Comparison of ENCODE assay signal across 8 cellular contexts in genomic region chr19:57632987-57633831, GRCh38. TPM values are rescaled to one million over a fixed set of nuclear protein-coding genes. Genes with fewer than 3 reads are reported as not detected.
DNase-seq lines count a peak whose midpoint lies in the region; ATAC-seq, FAIRE-seq and TF ChIP-seq lines count a peak whose summit lies in the region.

Gene ZNF211 (plus strand): TSS chr19:57633168. CDS start chr19:57633347, 179 bp downstream.

- TF ChIP-seq POLR2A in GM12891 (IDR thresholded peaks at IDR 0.05; ENCODE audit: low read depth, low read length): peak; percentile 55; the same call in 1 of the 2 replicates
- TF ChIP-seq POLR2A in upper lobe of left lung (IDR thresholded peaks at IDR 0.05): no peak

- DNase-seq in GM12891 (ENCODE audit: insufficient read length, low spot score) (peak; percentile 81), NCI-H1436 (lab: John Stamatoyannopoulos, UW) (peak; percentile 96), T-helper 1 cell (peak; percentile 59 to 91 (median 82)), amniotic epithelial cell (ENCODE audit: low read depth) (peak; percentile 92), left cardiac atrium (peak; percentile 96), posterior cingulate gyrus (peak; percentile 84 to 99 (median 92)), upper lobe of left lung (peak; percentile 87 to 89)

- ATAC-seq in HG02759 (IDR thresholded peaks at IDR 0.05; ENCODE audit: unreplicated experiment) (peak; percentile 97), left cardiac atrium (peak; percentile 100), upper lobe of left lung (ENCODE audit: low FRiP score in 2 of 2) (peak; percentile 99 to 100)

- peaks cover 19 to 40% (median 25%) of the 10 kb centered on the region in 4 donors for H3K9me3 ChIP-seq in upper lobe of left lung

- H3K36me3 ChIP-seq in upper lobe of left lung: peaks cover 13 to 39% (median 25%) of the 10 kb centered on the region in 4 donors

- intact Hi-C loops in left cardiac atrium (cut with DNase I) (no loop called here), posterior cingulate gyrus (cut with DNase I) (loop anchor here (10.0 kb wide), 1 partner anchor 52 kb away; the partner anchor contains the start of gene ZNF551)

- no peak for TF ChIP-seq CTCF in upper lobe of left lung (IDR thresholded peaks at IDR 0.05)

- peaks cover 7 to 18% (median 10%) of the 10 kb centered on the region in 4 donors for H3K4me1 ChIP-seq in upper lobe of left lung

- H3K4me3 ChIP-seq in upper lobe of left lung: peak within 1 kb of the TSS; percentile 66 to 80 (median 76)

- whole genome bisulfite sequencing in upper lobe of left lung, 2 donors: 1 to 5% methylated on average over 4 to 38 of the region's 59 CpGs

- peak; percentile 95 for FAIRE-seq in GM12891 (lab: Jason Lieb, UNC)

- no peaks in the 10 kb centered on the region for H3K27me3 ChIP-seq in upper lobe of left lung

- peak within 1 kb of the TSS; percentile 66 to 88 (median 81) for H3K27ac ChIP-seq in upper lobe of left lung

- TF ChIP-seq EP300 in upper lobe of left lung (IDR thresholded peaks at IDR 0.05): no peak

TF ChIP-seq in GM12891, 5 proteins besides CTCF, POLR2A, EP300 and RAD21:
- TF ChIP-seq PAX5 (IDR thresholded peaks at IDR 0.05; ENCODE audit: insufficient read depth, low read length, severe bottlenecking): no peak
- peak; percentile 13; the same call in 1 of the 2 replicates for TF ChIP-seq POU2F2 (IDR thresholded peaks at IDR 0.05; ENCODE audit: low read depth, low read length)
- TF ChIP-seq TAF1 (IDR thresholded peaks at IDR 0.05; ENCODE audit: low read depth, low read length): peak; percentile 38; the same call in 1 of the 2 replicates
- TF ChIP-seq POLR2AphosphoS5 (IDR thresholded peaks at IDR 0.05; ENCODE audit: low read depth, low read length): no peak
- no peak for TF ChIP-seq SPI1 (IDR thresholded peaks at IDR 0.05; ENCODE audit: low read depth, low read length)

RNA-seq across cellular contexts. Expression of gene ZNF211, which starts in this region (rescaled TPM):
- 4.8 TPM for polyA plus RNA-seq in GM12891 (2012; ENCODE audit: low read depth, missing spikeins)
- total RNA-seq in left cardiac atrium (10 to 100 TPM in 1 of 2 donors, 1 to 10 TPM in 1; 9.5 to 11.1 TPM), upper lobe of left lung (10 to 100 TPM in 3 of 6 donors, 1 to 10 TPM in 3; 7.1 to 16.4 (median 11.0) TPM)

Comparison
In these comparisons a context has a peak if more than half of its experiments do, and no peak if none do; other contexts are left out.
1. Peak in every context shown above with its lines: DNase-seq, ATAC-seq, H3K4me3 ChIP-seq and H3K27ac ChIP-seq.